Comparison of ENCODE assay signal across 29 cellular contexts in the genomic region with DNA sequence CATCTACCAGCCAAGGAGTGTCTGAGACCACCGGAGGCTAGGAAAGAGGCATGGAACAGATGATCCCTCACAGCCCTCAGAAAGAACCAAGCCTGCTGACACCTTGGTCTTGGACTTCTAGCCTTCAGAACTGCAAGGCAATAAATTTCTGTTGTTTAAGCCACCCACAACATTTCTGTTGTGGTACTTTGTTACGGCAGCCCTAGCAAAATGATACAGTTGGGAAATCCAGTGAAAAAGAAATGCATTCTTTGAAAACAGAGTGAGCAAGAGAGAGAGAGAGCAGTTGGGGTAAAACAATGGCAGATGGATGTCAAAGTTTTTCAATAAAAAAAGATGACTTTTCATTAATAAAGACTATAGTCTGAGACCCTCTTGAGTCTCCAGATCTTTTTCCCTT.
DNase-seq lines count a peak whose midpoint lies in the region; ATAC-seq lines count a peak whose summit lies in the region.
"Had no signal": no experiment of that assay in that cellular context is flagged by ENCODE, and none has a peak within 500 bp of the region (broad histone marks: within the 10 kb centered on the region; RNA-seq: fewer than 3 reads in every experiment).

No MANE protein-coding gene starts in this region.

- H3K36me3 Mint-ChIP-seq in activated naive CD8-positive, alpha-beta T cell: peaks cover 2% of the 10 kb centered on the region
- no peaks in the 10 kb centered on the region for H3K36me3 Mint-ChIP-seq in activated naive CD8-positive, alpha-beta T cell treated with anti-CD3 and anti-CD28 coated beads for 36 hours
- no peaks in the 10 kb centered on the region for H3K36me3 Mint-ChIP-seq in activated naive CD8-positive, alpha-beta T cell treated with anti-CD3 and anti-CD28 coated beads, Interleukin-2, amount 50 U/mL, for 24 hours (ENCODE audit: low read depth)

- no peaks in the 10 kb centered on the region for H3K9me3 Mint-ChIP-seq in activated naive CD8-positive, alpha-beta T cell (ENCODE audit: low read depth)
- no peaks in the 10 kb centered on the region for H3K9me3 Mint-ChIP-seq in activated naive CD8-positive, alpha-beta T cell treated with anti-CD3 and anti-CD28 coated beads for 36 hours
- no peaks in the 10 kb centered on the region for H3K9me3 Mint-ChIP-seq in activated naive CD8-positive, alpha-beta T cell treated with anti-CD3 and anti-CD28 coated beads, Interleukin-2, amount 50 U/mL, for 24 hours
- H3K9me3 Mint-ChIP-seq: activated naive CD4-positive, alpha-beta T cell treated with anti-CD3 and anti-CD28 coated beads for 36 hours; CD4-positive, alpha-beta T cell had no signal

- H3K27ac ChIP-seq in mesenchymal stem cell (ENCODE audit: low read length, poor library complexity, severe bottlenecking) (no peak overlapping the region), right cardiac atrium (ENCODE audit: low read length) (no peak overlapping the region)
- H3K27ac ChIP-seq: cardiac muscle cell, HL-60, left ventricle myocardium inferior, upper lobe of left lung had no signal

- H3K27me3 ChIP-seq in mesenchymal stem cell (ENCODE audit: control insufficient read depth in 1 of 2, insufficient read depth in 1 of 2, low read length in 2 of 2) (no peaks in the 10 kb centered on the region), right cardiac atrium (ENCODE audit: control insufficient read depth, insufficient read depth) (no peaks in the 10 kb centered on the region)
- H3K27me3 ChIP-seq: cardiac muscle cell, upper lobe of left lung had no signal

- no peak for ATAC-seq in activated naive CD8-positive, alpha-beta T cell treated with anti-CD3 and anti-CD28 coated beads, Interleukin-2, amount 50 U/mL, for 24 hours
- ATAC-seq in GM21528 (IDR thresholded peaks at IDR 0.05; ENCODE audit: low FRiP score, unreplicated experiment) (no peak), right cardiac atrium (no peak), GM19035 (IDR thresholded peaks at IDR 0.05; ENCODE audit: unreplicated experiment) (no peak)

- H3K18ac ChIP-seq in mesenchymal stem cell (ENCODE audit: low read depth in 1 of 2, low read length in 2 of 2): no peak overlapping the region

- H3K4me1 ChIP-seq in mesenchymal stem cell (ENCODE audit: control insufficient read depth, insufficient read depth, low read depth, low read length) (no peaks in the 10 kb centered on the region), right cardiac atrium (ENCODE audit: control insufficient read depth, insufficient read depth, low read length) (no peaks in the 10 kb centered on the region)
- H3K4me1 ChIP-seq: left ventricle myocardium inferior, upper lobe of left lung had no signal

- H3K4ac ChIP-seq in mesenchymal stem cell (ENCODE audit: low read depth in 1 of 2, low read length in 2 of 2): no peak overlapping the region

- no peak overlapping the region for H2BK5ac ChIP-seq in mesenchymal stem cell (ENCODE audit: low read depth, low read length, poor library complexity, severe bottlenecking)

- no peak overlapping the region for H3K4me3 ChIP-seq in mesenchymal stem cell (ENCODE audit: insufficient read depth in 1 of 2, low read depth in 1 of 2, low read length in 2 of 2)
- no peak overlapping the region for H3K4me3 ChIP-seq in right cardiac atrium (ENCODE audit: low read length)
- H3K4me3 ChIP-seq: cardiac muscle cell, left ventricle myocardium inferior, upper lobe of left lung had no signal

- H3K27me3 Mint-ChIP-seq in activated naive CD8-positive, alpha-beta T cell: no peaks in the 10 kb centered on the region
- no peaks in the 10 kb centered on the region for H3K27me3 Mint-ChIP-seq in activated naive CD8-positive, alpha-beta T cell treated with anti-CD3 and anti-CD28 coated beads for 36 hours
- peaks cover 2% of the 10 kb centered on the region for H3K27me3 Mint-ChIP-seq in activated naive CD8-positive, alpha-beta T cell treated with anti-CD3 and anti-CD28 coated beads, Interleukin-2, amount 50 U/mL, for 24 hours
- H3K27me3 Mint-ChIP-seq: CD4-positive, alpha-beta T cell; progenitor cell of endocrine pancreas had no signal

- no peak overlapping the region for H3K4me3 Mint-ChIP-seq in activated naive CD8-positive, alpha-beta T cell
- no peak overlapping the region for H3K4me3 Mint-ChIP-seq in activated naive CD8-positive, alpha-beta T cell treated with anti-CD3 and anti-CD28 coated beads for 36 hours
- peak overlapping the region; percentile 41 for H3K4me3 Mint-ChIP-seq in activated naive CD8-positive, alpha-beta T cell treated with anti-CD3 and anti-CD28 coated beads, Interleukin-2, amount 50 U/mL, for 24 hours
- H3K4me3 Mint-ChIP-seq: activated naive CD4-positive, alpha-beta T cell treated with anti-CD3 and anti-CD28 coated beads for 36 hours; CD4-positive, alpha-beta T cell had no signal

- intact Hi-C loops in right cardiac atrium (cut with DNase I): no loop called here

- H3K9ac ChIP-seq in mesenchymal stem cell (ENCODE audit: low read length): peak overlapping the region; percentile 45

- WGBS in mesenchymal stem cell: 95% methylated on average over 2 of the region's 2 CpGs
- 97% methylated on average over 2 of the region's 2 CpGs for WGBS in right cardiac atrium

- H3K36me3 ChIP-seq in mesenchymal stem cell (ENCODE audit: control insufficient read depth in 1 of 2, insufficient read depth in 2 of 2, low read depth in 1 of 2, low read length in 2 of 2): no peaks in the 10 kb centered on the region
- H3K36me3 ChIP-seq: cardiac muscle cell, left ventricle myocardium inferior, upper lobe of left lung had no signal

- peak overlapping the region; percentile 77 for H3K27ac Mint-ChIP-seq in activated naive CD8-positive, alpha-beta T cell
- H3K27ac Mint-ChIP-seq in activated naive CD8-positive, alpha-beta T cell treated with anti-CD3 and anti-CD28 coated beads for 36 hours: no peak overlapping the region
- H3K27ac Mint-ChIP-seq in activated naive CD8-positive, alpha-beta T cell treated with anti-CD3 and anti-CD28 coated beads, Interleukin-2, amount 50 U/mL, for 24 hours: peak overlapping the region; percentile 90
- H3K27ac Mint-ChIP-seq: activated naive CD4-positive, alpha-beta T cell treated with anti-CD3 and anti-CD28 coated beads for 36 hours; CD4-positive, alpha-beta T cell; progenitor cell of endocrine pancreas had no signal

- no peak overlapping the region for H4K91ac ChIP-seq in mesenchymal stem cell (ENCODE audit: low read length)

- H3K4me1 Mint-ChIP-seq in activated naive CD8-positive, alpha-beta T cell (ENCODE audit: low read depth): peaks cover 18% of the 10 kb centered on the region
- H3K4me1 Mint-ChIP-seq in activated naive CD8-positive, alpha-beta T cell treated with anti-CD3 and anti-CD28 coated beads for 36 hours: peaks cover 14% of the 10 kb centered on the region
- H3K4me1 Mint-ChIP-seq in activated naive CD8-positive, alpha-beta T cell treated with anti-CD3 and anti-CD28 coated beads, Interleukin-2, amount 50 U/mL, for 24 hours: peaks cover 33% of the 10 kb centered on the region

- no peak overlapping the region for H4K8ac ChIP-seq in mesenchymal stem cell (ENCODE audit: low read length)

- H2BK120ac ChIP-seq in mesenchymal stem cell (ENCODE audit: low read depth, low read length): no peak overlapping the region

- no peak overlapping the region for H2AFZ ChIP-seq in mesenchymal stem cell (ENCODE audit: low read depth, low read length)

- no peak overlapping the region for H3K23ac ChIP-seq in mesenchymal stem cell (ENCODE audit: low read length in 2 of 2)

- no peak overlapping the region for H2AK5ac ChIP-seq in mesenchymal stem cell (ENCODE audit: low read length, severe bottlenecking)

- H2BK15ac ChIP-seq in mesenchymal stem cell (ENCODE audit: low read depth, poor library complexity, severe bottlenecking): no peak overlapping the region

- no peak for DNase-seq in activated naive CD8-positive, alpha-beta T cell treated with anti-CD3 and anti-CD28 coated beads for 36 hours
- no peak for DNase-seq in activated naive CD8-positive, alpha-beta T cell treated with anti-CD3 and anti-CD28 coated beads, Interleukin-2, amount 50 U/mL, for 24 hours
- DNase-seq in mesenchymal stem cell (no peak), right cardiac atrium (no peak), SW 1271 (lab: John Stamatoyannopoulos, UW) (no peak)
- DNase-seq: activated CD8-positive, alpha-beta memory T cell treated with anti-CD3 and anti-CD28 coated beads, Interleukin-2, amount 50 U/mL, for 4 hours; anterior cingulate cortex; CD4-positive, alpha-beta T cell; cortex of kidney; DMS79 treated with DMSO at 0.1 percent for 48 hours; effector memory CD4-positive, alpha-beta T cell; GDM1; islet precursor cell; KG1; left ventricle myocardium inferior; MM.1S; NCI-H187 treated with DMSO at 0.1 percent for 48 hours; NCI-H2171 treated with DMSO at 0.1 percent for 48 hours; NCI-H510A; stimulated activated CD4-positive, alpha-beta T cell treated with anti-CD3 and anti-CD28 coated beads, Interleukin-4, amount 100 ng/mL, for 24 hours; T-helper 2 cell; upper lobe of left lung had no signal

- H3K9me3 ChIP-seq in mesenchymal stem cell (ENCODE audit: control insufficient read depth, low read length): no peaks in the 10 kb centered on the region
- no peaks in the 10 kb centered on the region for H3K9me3 ChIP-seq in right cardiac atrium (ENCODE audit: control insufficient read depth, low read length)
- H3K9me3 ChIP-seq: upper lobe of left lung had no signal

- H3K14ac ChIP-seq in mesenchymal stem cell (ENCODE audit: low read length in 2 of 2): no peak overlapping the region

- no peak overlapping the region for H2BK12ac ChIP-seq in mesenchymal stem cell (ENCODE audit: low read length in 2 of 2)

- no peaks in the 10 kb centered on the region for H3K79me1 ChIP-seq in mesenchymal stem cell (replicated peaks; ENCODE audit: low read length, poor library complexity, severe bottlenecking)

- H3K4me2 ChIP-seq in mesenchymal stem cell (ENCODE audit: low read length, poor library complexity, severe bottlenecking): no peak overlapping the region
